ENCODE assay signal across 1 cellular context in genomic region chr1:20603473-20604464, GRCh38.
TF ChIP-seq lines count a peak whose summit lies in the region.

No MANE protein-coding gene starts in this region.

TF ChIP-seq in GM12878, 131 proteins besides CTCF, POLR2A, EP300 and RAD21:
- TF ChIP-seq USF1 (IDR thresholded peaks at IDR 0.05; ENCODE audit: borderline replicate concordance, extremely low read length, insufficient read depth, low read depth, low read length) = peak; percentile 27
- TF ChIP-seq YY1 (IDR thresholded peaks at IDR 0.05; ENCODE audit: low read depth, low read length) = peak; percentile 65; the same call in 1 of the 2 replicates
- TF ChIP-seq MYB (IDR thresholded peaks at IDR 0.05; ENCODE audit: borderline replicate concordance, low read depth, low read length) = no peak
- peak; percentile 4 for TF ChIP-seq SIX5 (IDR thresholded peaks at IDR 0.05; ENCODE audit: low read depth, low read length, severe bottlenecking)
- TF ChIP-seq TARDBP (IDR thresholded peaks at IDR 0.05; ENCODE audit: borderline replicate concordance) = no peak
